ENCODE assay signal across 21 cellular contexts in the genomic region with DNA sequence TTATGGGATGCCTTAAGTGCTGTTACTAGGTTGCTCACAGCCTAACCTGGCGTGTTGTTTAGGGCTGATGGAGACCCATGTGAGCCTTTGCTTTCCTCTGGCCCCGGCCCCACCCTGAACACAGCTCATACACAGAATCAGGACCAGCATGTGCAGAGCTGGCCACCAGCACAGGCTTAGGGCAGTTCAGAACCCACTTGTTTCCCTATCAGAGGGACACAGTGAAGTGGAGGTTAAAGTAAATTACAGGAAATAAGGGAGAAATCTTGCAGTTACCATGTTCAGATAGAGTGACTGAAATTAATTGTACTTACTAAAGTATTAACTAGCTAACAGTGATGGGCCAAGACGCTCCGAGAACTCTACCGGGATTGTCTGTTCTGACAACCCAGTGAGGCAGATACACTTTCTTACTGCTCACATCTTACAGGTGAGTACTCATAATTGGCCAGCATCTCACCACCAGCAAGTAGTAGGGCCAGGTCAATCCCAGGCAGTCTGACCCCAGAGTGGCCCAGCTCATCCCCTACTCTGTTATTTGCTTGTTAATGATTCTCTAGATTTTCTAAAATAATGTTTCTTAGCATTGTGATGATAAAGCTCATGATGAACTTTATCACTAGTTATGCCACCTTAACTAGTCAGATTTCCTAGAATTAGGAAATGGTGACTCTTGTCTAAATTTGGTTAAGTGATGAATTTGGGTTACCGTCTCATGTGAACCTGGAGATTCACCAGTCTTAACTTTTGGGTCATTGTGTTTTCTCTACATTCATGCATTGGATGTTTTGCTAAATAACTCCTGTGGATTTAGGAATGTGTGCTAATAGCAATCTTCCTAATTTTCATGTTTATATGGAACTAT. TPM values are rescaled to one million over a fixed set of nuclear protein-coding genes. Genes with fewer than 3 reads are reported as not detected.
DNase-seq lines count a peak whose midpoint lies in the region; ATAC-seq, FAIRE-seq and TF ChIP-seq lines count a peak whose summit lies in the region.
"Had no signal": no experiment of that assay in that cellular context is flagged by ENCODE, and none has a peak within 500 bp of the region (broad histone marks: within the 10 kb centered on the region; RNA-seq: fewer than 3 reads in every experiment).

No MANE protein-coding gene starts in this region.

- peak; percentile 60 for FAIRE-seq in endothelial cell of umbilical vein (lab: Jason Lieb, UNC)
- FAIRE-seq: A204.1, islet of Langerhans had no signal

- H3K9me1 ChIP-seq in endothelial cell of umbilical vein (replicated peaks; ENCODE audit: control insufficient read depth, extremely low read depth, insufficient read depth, low read length), result no peaks in the 10 kb centered on the region

- TF ChIP-seq POLR2A in endothelial cell of umbilical vein (IDR thresholded peaks at IDR 0.05; ENCODE audit: low read depth, low read length), result peak; percentile 17

- POLR2A ChIA-PET in endothelial cell of umbilical vein (lab: Charles Lee), result no interaction called here

- ATAC-seq in stimulated activated naive CD8-positive, alpha-beta T cell treated with anti-CD3 and anti-CD28 coated beads, Interleukin-15, Interleukin-2, amounts not matched to agents 100 U/mL and 50 U/mL, for 24 hours, result no peak
- ATAC-seq: activated T-cell treated with anti-CD3 and anti-CD28 coated beads, Interleukin-2, amount 50 U/mL, for 4 hours; stimulated activated memory B cell treated with anti-CD40 and anti-IgM and Interleukin-4, amounts not matched to agents 10 μg/mL and 1 μg/mL and 100 μg/mL, for 72 hours; upper lobe of right lung had no signal

- no peaks in the 10 kb centered on the region for H3K9me3 Mint-ChIP-seq in activated T-cell treated with anti-CD3 and anti-CD28 coated beads, Interleukin-2, amount 50 U/mL, for 24 hours
- H3K9me3 Mint-ChIP-seq: activated CD4-positive, alpha-beta T cell treated with anti-CD3 and anti-CD28 coated beads, Interleukin-2, amount 10 ng/mL, durations not matched to agents 24 days and 14 days; activated T-cell treated with anti-CD3 and anti-CD28 coated beads, Interleukin-2, amount 50 U/mL, for 4 hours; nephron; stimulated activated memory B cell treated with anti-CD40 and anti-IgM and Interleukin-4, amounts not matched to agents 10 μg/mL and 1 μg/mL and 100 μg/mL, for 72 hours had no signal

- H3K27me3 ChIP-seq in endothelial cell of umbilical vein (ENCODE audit: control insufficient read depth in 2 of 2, insufficient read depth in 2 of 2, low read length in 2 of 2), result peaks cover 4% of the 10 kb centered on the region in 2 experiments
- H3K27me3 ChIP-seq: upper lobe of right lung had no signal

- no peak overlapping the region for H3K4me3 Mint-ChIP-seq in activated T-cell treated with anti-CD3 and anti-CD28 coated beads, Interleukin-2, amount 50 U/mL, for 24 hours
- H3K4me3 Mint-ChIP-seq: activated CD4-positive, alpha-beta T cell treated with anti-CD3 and anti-CD28 coated beads, Interleukin-2, amount 10 ng/mL, durations not matched to agents 24 days and 14 days; activated T-cell treated with anti-CD3 and anti-CD28 coated beads, Interleukin-2, amount 50 U/mL, for 4 hours; nephron; stimulated activated memory B cell treated with anti-CD40 and anti-IgM and Interleukin-4, amounts not matched to agents 10 μg/mL and 1 μg/mL and 100 μg/mL, for 72 hours had no signal

- peak overlapping the region; percentile 50 for H3K27ac Mint-ChIP-seq in activated T-cell treated with anti-CD3 and anti-CD28 coated beads, Interleukin-2, amount 50 U/mL, for 24 hours
- H3K27ac Mint-ChIP-seq: nephron; stimulated activated memory B cell treated with anti-CD40 and anti-IgM and Interleukin-4, amounts not matched to agents 10 μg/mL and 1 μg/mL and 100 μg/mL, for 72 hours had no signal

- BruUV-seq in endothelial cell of umbilical vein (replicated peaks; lab: Mats Ljungman, UMichigan), result no TSS peak

- intact Hi-C loops in endothelial cell of umbilical vein (cut with micrococcal nuclease), result no loop called here
- intact Hi-C loops in posterior vena cava (cut with DNase I), result no loop called here

- peaks cover 12% of the 10 kb centered on the region for H3K4me1 Mint-ChIP-seq in activated T-cell treated with anti-CD3 and anti-CD28 coated beads, Interleukin-2, amount 50 U/mL, for 24 hours (ENCODE audit: low read depth)
- H3K4me1 Mint-ChIP-seq: stimulated activated memory B cell treated with anti-CD40 and anti-IgM and Interleukin-4, amounts not matched to agents 10 μg/mL and 1 μg/mL and 100 μg/mL, for 72 hours had no signal

- H3K27me3 Mint-ChIP-seq in activated T-cell treated with anti-CD3 and anti-CD28 coated beads, Interleukin-2, amount 50 U/mL, for 24 hours, result no peaks in the 10 kb centered on the region
- H3K27me3 Mint-ChIP-seq: activated CD4-positive, alpha-beta T cell treated with anti-CD3 and anti-CD28 coated beads, Interleukin-2, amount 10 ng/mL, durations not matched to agents 24 days and 14 days; stimulated activated memory B cell treated with anti-CD40 and anti-IgM and Interleukin-4, amounts not matched to agents 10 μg/mL and 1 μg/mL and 100 μg/mL, for 72 hours had no signal

- H4K20me1 ChIP-seq in endothelial cell of umbilical vein (replicated peaks; ENCODE audit: control insufficient read depth, extremely low read depth, insufficient read depth, low read length), result no peaks in the 10 kb centered on the region

- H3K4me2 ChIP-seq in endothelial cell of umbilical vein (ENCODE audit: insufficient read depth, low read length), result no peak overlapping the region

- no peak overlapping the region for H3K27ac ChIP-seq in endothelial cell of umbilical vein (ENCODE audit: insufficient read depth, low read depth, low read length)
- H3K27ac ChIP-seq: C4-2B, upper lobe of right lung had no signal

- H3K36me3 Mint-ChIP-seq in activated T-cell treated with anti-CD3 and anti-CD28 coated beads, Interleukin-2, amount 50 U/mL, for 24 hours (ENCODE audit: low read depth), result peaks cover 64% of the 10 kb centered on the region

- no peak overlapping the region for H3K9ac ChIP-seq in endothelial cell of umbilical vein (replicated peaks; ENCODE audit: extremely low read depth, insufficient read depth, low read length)

- H3K36me3 ChIP-seq in endothelial cell of umbilical vein (ENCODE audit: control insufficient read depth in 2 of 2, extremely low read depth in 1 of 2, insufficient read depth in 2 of 2, low read length in 2 of 2), result peaks cover 26 to 27% of the 10 kb centered on the region in 2 experiments

- no peak for TF ChIP-seq CTCF in endothelial cell of umbilical vein (IDR thresholded peaks at IDR 0.05; ENCODE audit: extremely low read depth in 1 of 2, insufficient read depth in 1 of 2, low read depth in 1 of 2, low read length in 2 of 2)

- no peaks in the 10 kb centered on the region for H3K9me3 ChIP-seq in endothelial cell of umbilical vein (replicated peaks; ENCODE audit: control insufficient read depth, insufficient read depth, low read length)
- H3K9me3 ChIP-seq: upper lobe of right lung had no signal

- no peak for DNase-seq in activated T-cell treated with anti-CD3 and anti-CD28 coated beads, Interleukin-2, amount 50 U/mL, for 24 hours
- DNase-seq in activated T-cell treated with anti-CD3 and anti-CD28 coated beads, Interleukin-2, amount 50 U/mL, for 1 hour, result no peak
- DNase-seq in endothelial cell of umbilical vein (ENCODE audit: low read depth, low spot score), result no peak
- peak; percentile 13 for DNase-seq in stimulated activated naive CD8-positive, alpha-beta T cell treated with anti-CD3 and anti-CD28 coated beads, Interleukin-15, Interleukin-2, amounts not matched to agents 100 U/mL and 50 U/mL, for 24 hours
- DNase-seq in posterior vena cava (ENCODE audit: low spot score), result no peak
- no peak for DNase-seq in NCI-H345 treated with DMSO at 0.1 percent for 48 hours (lab: John Stamatoyannopoulos, UW; ENCODE audit: unreplicated experiment)
- no peak for DNase-seq in NCI-H774 (lab: John Stamatoyannopoulos, UW)
- DNase-seq: activated CD4-positive, alpha-beta T cell treated with anti-CD3 and anti-CD28 coated beads, Interleukin-2, amount 10 ng/mL, durations not matched to agents 24 days and 14 days; activated T-cell treated with anti-CD3 and anti-CD28 coated beads, Interleukin-2, amount 50 U/mL, for 4 hours; MM.1S; NCI-H2029; NCI-H510A treated with DMSO at 0.1 percent for 48 hours; stimulated activated CD4-positive, alpha-beta T cell treated with anti-CD3 and anti-CD28 coated beads, Interleukin-12 subunit alpha, Interleukin-12 subunit beta, amount 100 ng/mL, for 4 hours; upper lobe of right lung had no signal

- dilution Hi-C loops in endothelial cell of umbilical vein (cut with MboI; ENCODE audit: extremely low pct_ligation_motif_present, low sequenced_read_pairs), result loop anchor here (25.0 kb wide), 1 partner anchor 147 kb away; no protein-coding TSS in a partner anchor

- no peak overlapping the region for H2AFZ ChIP-seq in endothelial cell of umbilical vein (ENCODE audit: low read depth, low read length)

- CTCF ChIA-PET in endothelial cell of umbilical vein (lab: Charles Lee), result interaction anchor here (0.7 to 3.8 kb wide), 5 partner anchors 8 to 18 kb away, joined by 3 to 17 read pairs (median 3); partner anchors contain the start of genes ATPSCKMT and CCT5

- H3K79me2 ChIP-seq in endothelial cell of umbilical vein (ENCODE audit: control insufficient read depth, insufficient read depth, low read length), result no peaks in the 10 kb centered on the region

- no peaks in the 10 kb centered on the region for H3K4me1 ChIP-seq in endothelial cell of umbilical vein (ENCODE audit: control insufficient read depth, extremely low read depth, insufficient read depth, low read length)
- H3K4me1 ChIP-seq: upper lobe of right lung had no signal

- no peak overlapping the region for H3K4me3 ChIP-seq in endothelial cell of umbilical vein (replicated peaks in 1 of 3; ENCODE audit: insufficient read depth in 1 of 3, low read depth in 1 of 3, low read length in 3 of 3)
- H3K4me3 ChIP-seq: lung, upper lobe of right lung had no signal

RNA-seq across cellular contexts. Expression of gene CCT5, which starts 15.4 kb away (rescaled TPM):
- 514 TPM for polyA plus RNA-seq in PFSK-1 (2012; ENCODE audit: insufficient read length, low read depth)
- total RNA-seq in endothelial cell of umbilical vein (323 and 343 TPM in 2 replicates), posterior vena cava (100 to 1,000 TPM in 1 of 2 donors, 10 to 100 TPM in 1; 97.0 to 124 TPM)
- polyA plus RNA-seq in endothelial cell of umbilical vein, result 232 and 386 TPM in 2 replicates
- polyA plus RNA-seq in endothelial cell of umbilical vein (2011; cell fraction: cytosol; rRNA removed), result 384 and 473 TPM in 2 replicates
- polyA plus RNA-seq in endothelial cell of umbilical vein (2011; cell fraction: nucleus; rRNA removed), result 299 and 391 TPM in 2 replicates
- 354 and 612 TPM in 2 replicates for polyA plus RNA-seq in endothelial cell of umbilical vein (2012)
- polyA minus RNA-seq in endothelial cell of umbilical vein, result 494 and 565 TPM in 2 replicates
- polyA minus RNA-seq in endothelial cell of umbilical vein (2011; cell fraction: cytosol; rRNA and poly(A)+ RNA removed), result 797 TPM
- 116 and 138 TPM in 2 replicates for polyA minus RNA-seq in endothelial cell of umbilical vein (2011; cell fraction: nucleus; rRNA and poly(A)+ RNA removed)

RNA-seq across cellular contexts. Expression of gene ATPSCKMT, which starts 15.8 kb away (rescaled TPM):
- 7.2 TPM for polyA plus RNA-seq in PFSK-1 (2012; ENCODE audit: insufficient read length, low read depth)
- total RNA-seq in endothelial cell of umbilical vein (16.7 and 19.7 TPM in 2 replicates), posterior vena cava (10 to 100 TPM; 10.6 to 17.2 TPM)
- polyA plus RNA-seq in endothelial cell of umbilical vein, result 11.4 and 25.4 TPM in 2 replicates
- 20.6 and 24.5 TPM in 2 replicates for polyA plus RNA-seq in endothelial cell of umbilical vein (2011; cell fraction: cytosol; rRNA removed)
- 18.4 and 26.1 TPM in 2 replicates for polyA plus RNA-seq in endothelial cell of umbilical vein (2011; cell fraction: nucleus; rRNA removed)
- 15.3 and 22.1 TPM in 2 replicates for polyA plus RNA-seq in endothelial cell of umbilical vein (2012)
- polyA minus RNA-seq in endothelial cell of umbilical vein, result 17.6 and 42.8 TPM in 2 replicates
- 11.4 TPM for polyA minus RNA-seq in endothelial cell of umbilical vein (2011; cell fraction: cytosol; rRNA and poly(A)+ RNA removed)
- 11.2 and 13.9 TPM in 2 replicates for polyA minus RNA-seq in endothelial cell of umbilical vein (2011; cell fraction: nucleus; rRNA and poly(A)+ RNA removed)

RNA-seq across cellular contexts. Expression of gene CMBL, which starts 42.2 kb away (rescaled TPM):
- polyA plus RNA-seq in PFSK-1 (2012; ENCODE audit: insufficient read length, low read depth), result not detected
- total RNA-seq in endothelial cell of umbilical vein (14.3 and 15.9 TPM in 2 replicates), posterior vena cava (10 to 100 TPM; 11.8 to 20.4 TPM)
- polyA plus RNA-seq in endothelial cell of umbilical vein, result 19.8 and 23.9 TPM in 2 replicates
- 23.4 and 25.2 TPM in 2 replicates for polyA plus RNA-seq in endothelial cell of umbilical vein (2011; cell fraction: cytosol; rRNA removed)
- 4.5 and 5.3 TPM in 2 replicates for polyA plus RNA-seq in endothelial cell of umbilical vein (2011; cell fraction: nucleus; rRNA removed)
- 25.0 and 26.1 TPM in 2 replicates for polyA plus RNA-seq in endothelial cell of umbilical vein (2012)
- 19.0 and 25.3 TPM in 2 replicates for polyA minus RNA-seq in endothelial cell of umbilical vein
- 138 TPM for polyA minus RNA-seq in endothelial cell of umbilical vein (2011; cell fraction: cytosol; rRNA and poly(A)+ RNA removed)
- 2.9 and 5.7 TPM in 2 replicates for polyA minus RNA-seq in endothelial cell of umbilical vein (2011; cell fraction: nucleus; rRNA and poly(A)+ RNA removed)
